Comparison of ENCODE assay signal across 29 cellular contexts in genomic region chr9:132648685-132649084, GRCh38.
"Had no signal": no experiment of that assay in that cellular context is flagged by ENCODE, and none has a peak within 500 bp of the region (broad histone marks: within the 10 kb centered on the region; RNA-seq: fewer than 3 reads in every experiment).

No MANE protein-coding gene starts in this region.

- H3K4me3 Mint-ChIP-seq: activated T-cell treated with anti-CD3 and anti-CD28 coated beads, Interleukin-2, amount 50 U/mL, for 72 hours; brain; dendritic cell treated with granulocyte-macrophage colony-stimulating factor and Interleukin-4, amounts not matched to agents 40 ng/mL and 50 ng/mL, for 4 days; immature natural killer cell; nephron; stimulated activated naive B cell treated with anti-CD40 and anti-IgM and Interleukin-4, amounts not matched to agents 10 μg/mL and 1 μg/mL and 100 μg/mL, for 72 hours had no signal

- H3K27me3 Mint-ChIP-seq: brain; dendritic cell treated with granulocyte-macrophage colony-stimulating factor and Interleukin-4, amounts not matched to agents 40 ng/mL and 50 ng/mL, for 4 days; stimulated activated naive B cell treated with anti-CD40 and anti-IgM and Interleukin-4, amounts not matched to agents 10 μg/mL and 1 μg/mL and 100 μg/mL, for 72 hours had no signal

- H3K27ac ChIP-seq: esophagus muscularis mucosa, gastroesophageal sphincter, left lung, lower lobe of right lung, stomach, thyroid gland, upper lobe of right lung had no signal

- DNase-seq: activated CD4-positive, alpha-beta T cell treated with anti-CD3 and anti-CD28 coated beads for 4 hours; activated CD4-positive, alpha-beta T cell treated with anti-CD3 and anti-CD28 coated beads, Interleukin-2, amount 50 U/mL, for 4 hours; activated naive CD4-positive, alpha-beta T cell; activated T-cell treated with anti-CD3 and anti-CD28 coated beads for 4 hours; activated T-cell treated with anti-CD3 and anti-CD28 coated beads, Interleukin-2, amount 50 U/mL, for 72 hours; aorta; caudate nucleus; effector CD4-positive, alpha-beta T cell; head of caudate nucleus; hypothalamus; immature natural killer cell; kidney; left lung; lower lobe of right lung; mesenchymal stem cell; small intestine; stimulated activated CD4-positive, alpha-beta T cell treated with anti-CD3 and anti-CD28 coated beads, Interleukin-15, amount 100 ng/mL, for 24 hours; stimulated activated CD4-positive, alpha-beta T cell treated with anti-CD3 and anti-CD28 coated beads, Interleukin-2, amount 100 ng/mL, for 24 hours; stimulated activated naive B cell treated with anti-CD40 and anti-IgM and Interleukin-4, amounts not matched to agents 10 μg/mL and 1 μg/mL and 100 μg/mL, for 72 hours; stomach; thyroid gland; upper lobe of right lung had no signal

- H3K4me3 ChIP-seq: esophagus muscularis mucosa, gastroesophageal sphincter, left lung, lower lobe of right lung, stomach, thyroid gland, upper lobe of right lung had no signal

- H3K4me1 Mint-ChIP-seq: brain, immature natural killer cell, nephron had no signal

- H3K4me1 ChIP-seq: esophagus muscularis mucosa, gastroesophageal sphincter, lower lobe of right lung, stomach, upper lobe of right lung had no signal

- H3K27ac Mint-ChIP-seq: activated naive CD4-positive, alpha-beta T cell treated with anti-CD3 and anti-CD28 coated beads, Interleukin-2, amount 50 U/mL, for 72 hours; activated T-cell treated with anti-CD3 and anti-CD28 coated beads, Interleukin-2, amount 50 U/mL, for 72 hours; brain; dendritic cell treated with granulocyte-macrophage colony-stimulating factor and Interleukin-4, amounts not matched to agents 40 ng/mL and 50 ng/mL, for 4 days; immature natural killer cell; nephron; stimulated activated naive B cell treated with anti-CD40 and anti-IgM and Interleukin-4, amounts not matched to agents 10 μg/mL and 1 μg/mL and 100 μg/mL, for 72 hours had no signal

- H3K27me3 ChIP-seq: esophagus muscularis mucosa, gastroesophageal sphincter, left lung, stomach, thyroid gland, upper lobe of right lung had no signal

- H3K9me3 ChIP-seq: esophagus muscularis mucosa, gastroesophageal sphincter, left lung, lower lobe of right lung, stomach, thyroid gland, upper lobe of right lung had no signal

- ATAC-seq: activated naive CD4-positive, alpha-beta T cell treated with anti-CD3 and anti-CD28 coated beads, Interleukin-2, amount 50 U/mL, for 72 hours; activated T-cell treated with anti-CD3 and anti-CD28 coated beads, Interleukin-2, amount 50 U/mL, for 72 hours; gastroesophageal sphincter; left lung; lower lobe of right lung; sciatic nerve; stimulated activated naive B cell treated with anti-CD40 and anti-IgM and Interleukin-4, amounts not matched to agents 10 μg/mL and 1 μg/mL and 100 μg/mL, for 72 hours; upper lobe of right lung had no signal

- H3K9me3 Mint-ChIP-seq: activated naive CD4-positive, alpha-beta T cell treated with anti-CD3 and anti-CD28 coated beads, Interleukin-2, amount 50 U/mL, for 72 hours; activated T-cell treated with anti-CD3 and anti-CD28 coated beads, Interleukin-2, amount 50 U/mL, for 72 hours; brain; dendritic cell treated with granulocyte-macrophage colony-stimulating factor and Interleukin-4, amounts not matched to agents 40 ng/mL and 50 ng/mL, for 4 days; immature natural killer cell; nephron; stimulated activated naive B cell treated with anti-CD40 and anti-IgM and Interleukin-4, amounts not matched to agents 10 μg/mL and 1 μg/mL and 100 μg/mL, for 72 hours had no signal
